ENCODE assay signal across 17 cellular contexts in the genomic region with DNA sequence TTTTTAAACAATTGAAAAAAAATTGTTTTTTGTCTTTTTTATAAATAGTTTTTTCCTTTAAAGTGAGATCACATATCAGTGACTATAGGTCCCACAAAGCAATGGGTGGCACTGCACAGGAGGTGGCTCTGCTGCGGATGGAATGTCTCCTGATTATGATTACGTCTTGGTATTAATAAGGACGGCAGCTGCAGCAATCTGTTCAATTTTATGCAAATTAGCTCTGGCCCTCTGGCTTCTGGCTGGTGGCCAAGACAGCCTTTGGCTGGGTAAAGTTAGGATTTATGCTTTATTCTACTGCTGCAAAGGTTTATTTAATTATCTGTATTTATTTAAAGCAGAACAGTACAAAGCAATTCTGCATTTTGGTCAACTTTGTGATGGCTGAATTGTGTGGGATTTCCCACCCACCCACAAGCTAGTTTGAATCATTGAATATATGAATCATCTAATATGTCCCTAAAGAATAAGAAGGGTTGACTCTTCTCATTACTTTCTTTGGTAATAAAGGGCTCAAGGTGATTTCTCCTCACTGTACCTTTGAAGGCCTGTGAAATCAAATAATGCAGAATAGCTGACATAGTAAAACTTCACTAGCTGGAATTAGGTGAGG.
DNase-seq lines count a peak whose midpoint lies in the region; ATAC-seq and TF ChIP-seq lines count a peak whose summit lies in the region.
"Had no signal": no experiment of that assay in that cellular context is flagged by ENCODE, and none has a peak within 500 bp of the region (broad histone marks: within the 10 kb centered on the region; RNA-seq: fewer than 3 reads in every experiment).

No MANE protein-coding gene starts in this region.

- CTCF ChIA-PET in RWPE1 (lab: Yijun Ruan, JAX): interaction anchor here (0.6 kb wide), 1 partner anchor 531 kb away, joined by 3 read pairs; no protein-coding TSS in a partner anchor

- POLR2A ChIA-PET in RWPE1 (lab: Yijun Ruan, JAX; ENCODE audit: low non-redundant PET): no interaction called here

- H3K27me3 ChIP-seq in left ventricle myocardium inferior (ENCODE audit: low read depth): no peaks in the 10 kb centered on the region

- H3K36me3 ChIP-seq in left ventricle myocardium inferior: no peaks in the 10 kb centered on the region

- no peak for TF ChIP-seq CTCF in left ventricle myocardium inferior (IDR thresholded peaks at IDR 0.05; ENCODE audit: borderline replicate concordance)
- TF ChIP-seq CTCF in RWPE1 (conservative IDR thresholded peaks at IDR 0.05; ENCODE audit: low read depth): no peak

- DNase-seq in NCI-H1417 (lab: John Stamatoyannopoulos, UW) (peak; percentile 5 to 62 (median 16)), NCI-H1417 treated with DMSO at 0.1 percent for 48 hours (lab: John Stamatoyannopoulos, UW) (no peak), NCI-H774 (lab: John Stamatoyannopoulos, UW) (peak; percentile 4), left ventricle myocardium inferior (no peak), stromal cell of bone marrow (ENCODE audit: low read depth) (peak; percentile 20), RWPE1 (ENCODE audit: low spot score) (no peak)
- DNase-seq: 8988T; activated B cell treated with CpG ODN at 0.5 μM for 24 hours; activated naive CD4-positive, alpha-beta T cell treated with anti-CD3 and anti-CD28 coated beads for 36 hours; Caco-2; left colon; naive thymus-derived CD4-positive, alpha-beta T cell; NCI-H1436; stimulated activated naive CD8-positive, alpha-beta T cell treated with anti-CD3 and anti-CD28 coated beads, Interleukin-15, Interleukin-2, amounts not matched to agents 100 U/mL and 50 U/mL, for 24 hours had no signal

- ATAC-seq in GM18520 (IDR thresholded peaks at IDR 0.05; ENCODE audit: unreplicated experiment): no peak
- ATAC-seq in HG03025 (IDR thresholded peaks at IDR 0.05; ENCODE audit: low FRiP score, unreplicated experiment): no peak
- ATAC-seq: GM23338; naive thymus-derived CD4-positive, alpha-beta T cell; stimulated activated naive CD8-positive, alpha-beta T cell treated with anti-CD3 and anti-CD28 coated beads, Interleukin-15, Interleukin-2, amounts not matched to agents 100 U/mL and 50 U/mL, for 24 hours had no signal

- H3K4me3 ChIP-seq in left ventricle myocardium inferior: no peak overlapping the region
- H3K4me3 ChIP-seq: GM23338 had no signal

- H3K9me3 ChIP-seq in left ventricle myocardium inferior (replicated peaks): no peaks in the 10 kb centered on the region
- H3K9me3 ChIP-seq: Caco-2 had no signal

- H3K27ac ChIP-seq in left ventricle myocardium inferior (replicated peaks) (peak overlapping the region; percentile 6), RWPE1 (no peak overlapping the region)

- H3K4me1 ChIP-seq in left ventricle myocardium inferior: peaks cover 35% of the 10 kb centered on the region
- H3K4me1 ChIP-seq: Caco-2 had no signal

- intact Hi-C loops in left ventricle myocardium inferior (cut with micrococcal nuclease): no loop called here

Comparison
In these comparisons a context has a peak if more than half of its experiments do, and no peak if none do; other contexts are left out.
1. DNase-seq: peak in NCI-H1417 (3 of 3), NCI-H774 (single experiment) and stromal cell of bone marrow (single experiment); none in NCI-H1417 treated with DMSO at 0.1 percent for 48 hours (single experiment), left ventricle myocardium inferior (single experiment) and RWPE1 (single experiment).